Comparison of ENCODE assay signal across 1 cellular context in the genomic region with DNA sequence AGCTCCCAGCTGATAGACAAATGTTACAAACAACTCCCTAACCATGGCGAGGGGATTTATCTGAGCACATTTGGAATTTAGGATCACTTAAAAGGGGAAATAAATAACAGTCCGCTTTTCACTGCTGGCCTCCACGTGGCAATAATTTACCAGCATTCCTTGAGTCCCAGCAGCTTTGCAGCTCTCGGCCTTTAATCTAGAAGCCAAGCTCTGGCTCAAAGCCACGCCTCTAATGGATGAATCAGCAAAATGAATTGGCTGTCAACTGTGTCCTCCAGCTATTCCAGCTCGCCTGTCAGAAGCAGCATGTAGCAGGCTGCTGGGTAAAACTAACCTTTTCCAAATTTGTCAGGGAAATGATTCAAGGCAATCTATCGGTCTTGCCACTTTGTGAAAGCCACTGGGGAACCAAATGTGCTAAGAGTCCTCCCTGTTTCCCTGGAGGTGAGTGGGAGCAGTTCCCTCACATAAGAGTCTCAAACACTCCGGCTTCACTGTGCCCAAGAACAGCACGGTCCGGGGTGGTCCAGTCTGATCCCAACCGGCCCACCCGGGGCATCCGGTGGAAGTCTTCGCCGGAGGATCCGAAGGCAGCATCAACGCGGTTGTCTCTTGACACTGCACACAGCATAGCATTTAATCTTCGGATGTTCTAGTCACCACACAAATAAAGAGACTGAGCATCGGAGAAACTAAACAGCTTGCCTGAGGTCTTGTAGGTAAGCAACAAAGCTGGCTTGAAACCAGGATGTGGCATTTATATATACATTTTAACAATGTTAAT.
TF ChIP-seq lines count a peak whose summit lies in the region.

No MANE protein-coding gene starts in this region.

TF ChIP-seq in HepG2, 621 proteins besides CTCF, POLR2A, EP300 and RAD21 (continued from another document and continues in another):
- TF ChIP-seq EEA1 (CRISPR knock-in tag; IDR thresholded peaks at IDR 0.05; ENCODE audit: borderline replicate concordance) (no peak), SAP130 (CRISPR knock-in tag; IDR thresholded peaks at IDR 0.05; ENCODE audit: low read depth) (peak; percentile 100), NR3C1 (CRISPR knock-in tag; IDR thresholded peaks at IDR 0.05) (no peak), ZMYM3 (CRISPR knock-in tag; IDR thresholded peaks at IDR 0.05) (peak; percentile 46; the same call in 1 of the 2 replicates), KDM5A (IDR thresholded peaks at IDR 0.05; ENCODE audit: borderline replicate concordance, low read length) (no peak; the same call in 1 of the 2 replicates), U2AF1 (optimal IDR thresholded peaks at IDR 0.05; ENCODE audit: low read depth, low read length) (no peak), ZNF850 (CRISPR knock-in tag; conservative IDR thresholded peaks at IDR 0.05) (peak; percentile 78; the same call in 1 of the 2 replicates), GABPB1 (CRISPR knock-in tag; IDR thresholded peaks at IDR 0.05) (no peak), ZMAT3 (CRISPR knock-in tag; conservative IDR thresholded peaks at IDR 0.05) (no peak), MIXL1 (CRISPR knock-in tag; IDR thresholded peaks at IDR 0.05) (peak; percentile 83), RBAK (CRISPR knock-in tag; IDR thresholded peaks at IDR 0.05) (no peak), MAFF (IDR thresholded peaks at IDR 0.05; ENCODE audit: low read depth, low read length) (peak; percentile 99), LCORL (IDR thresholded peaks at IDR 0.05) (no peak), LCORL (CRISPR knock-in tag; IDR thresholded peaks at IDR 0.05) (peak; percentile 64), NFIC (IDR thresholded peaks at IDR 0.05; ENCODE audit: low read length) (peak; percentile 78; the same call in 1 of the 2 replicates), BRCA1 (CRISPR knock-in tag; IDR thresholded peaks at IDR 0.05) (peak; percentile 59; the same call in 1 of the 2 replicates), NFATC3 (CRISPR knock-in tag; IDR thresholded peaks at IDR 0.05) (no peak), SP5 (CRISPR knock-in tag; IDR thresholded peaks at IDR 0.05; ENCODE audit: borderline replicate concordance, low read depth) (peak; percentile 95), ZNF768 (CRISPR knock-in tag; IDR thresholded peaks at IDR 0.05) (0 out of 2 replicates have a peak, but pooled peaks have one; percentile 18), ZNF883 (CRISPR knock-in tag; IDR thresholded peaks at IDR 0.05; ENCODE audit: not compliant biosample characterization) (peak; percentile 79), ZNF430 (CRISPR knock-in tag; IDR thresholded peaks at IDR 0.05) (peak; percentile 93; the same call in 1 of the 2 replicates), HNRNPL (IDR thresholded peaks at IDR 0.05; ENCODE audit: low read depth, low read length) (no peak), TOPORS (CRISPR knock-in tag; IDR thresholded peaks at IDR 0.05) (no peak), TARDBP (CRISPR knock-in tag; IDR thresholded peaks at IDR 0.05) (peak; percentile 59; the same call in 1 of the 2 replicates), ZNF224 (CRISPR knock-in tag; IDR thresholded peaks at IDR 0.05) (peak; percentile 65; the same call in 1 of the 2 replicates), ZBTB20 (CRISPR knock-in tag; IDR thresholded peaks at IDR 0.05; ENCODE audit: borderline replicate concordance, low read depth) (peak; percentile 84; the same call in 1 of the 2 replicates)
- TF ChIP-seq, protein P1, sequence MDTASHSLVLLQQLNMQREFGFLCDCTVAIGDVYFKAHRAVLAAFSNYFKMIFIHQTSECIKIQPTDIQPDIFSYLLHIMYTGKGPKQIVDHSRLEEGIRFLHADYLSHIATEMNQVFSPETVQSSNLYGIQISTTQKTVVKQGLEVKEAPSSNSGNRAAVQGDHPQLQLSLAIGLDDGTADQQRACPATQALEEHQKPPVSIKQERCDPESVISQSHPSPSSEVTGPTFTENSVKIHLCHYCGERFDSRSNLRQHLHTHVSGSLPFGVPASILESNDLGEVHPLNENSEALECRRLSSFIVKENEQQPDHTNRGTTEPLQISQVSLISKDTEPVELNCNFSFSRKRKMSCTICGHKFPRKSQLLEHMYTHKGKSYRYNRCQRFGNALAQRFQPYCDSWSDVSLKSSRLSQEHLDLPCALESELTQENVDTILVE (CRISPR knock-in tag; IDR thresholded peaks at IDR 0.05), result peak; percentile 81
- TF ChIP-seq, protein P2, sequence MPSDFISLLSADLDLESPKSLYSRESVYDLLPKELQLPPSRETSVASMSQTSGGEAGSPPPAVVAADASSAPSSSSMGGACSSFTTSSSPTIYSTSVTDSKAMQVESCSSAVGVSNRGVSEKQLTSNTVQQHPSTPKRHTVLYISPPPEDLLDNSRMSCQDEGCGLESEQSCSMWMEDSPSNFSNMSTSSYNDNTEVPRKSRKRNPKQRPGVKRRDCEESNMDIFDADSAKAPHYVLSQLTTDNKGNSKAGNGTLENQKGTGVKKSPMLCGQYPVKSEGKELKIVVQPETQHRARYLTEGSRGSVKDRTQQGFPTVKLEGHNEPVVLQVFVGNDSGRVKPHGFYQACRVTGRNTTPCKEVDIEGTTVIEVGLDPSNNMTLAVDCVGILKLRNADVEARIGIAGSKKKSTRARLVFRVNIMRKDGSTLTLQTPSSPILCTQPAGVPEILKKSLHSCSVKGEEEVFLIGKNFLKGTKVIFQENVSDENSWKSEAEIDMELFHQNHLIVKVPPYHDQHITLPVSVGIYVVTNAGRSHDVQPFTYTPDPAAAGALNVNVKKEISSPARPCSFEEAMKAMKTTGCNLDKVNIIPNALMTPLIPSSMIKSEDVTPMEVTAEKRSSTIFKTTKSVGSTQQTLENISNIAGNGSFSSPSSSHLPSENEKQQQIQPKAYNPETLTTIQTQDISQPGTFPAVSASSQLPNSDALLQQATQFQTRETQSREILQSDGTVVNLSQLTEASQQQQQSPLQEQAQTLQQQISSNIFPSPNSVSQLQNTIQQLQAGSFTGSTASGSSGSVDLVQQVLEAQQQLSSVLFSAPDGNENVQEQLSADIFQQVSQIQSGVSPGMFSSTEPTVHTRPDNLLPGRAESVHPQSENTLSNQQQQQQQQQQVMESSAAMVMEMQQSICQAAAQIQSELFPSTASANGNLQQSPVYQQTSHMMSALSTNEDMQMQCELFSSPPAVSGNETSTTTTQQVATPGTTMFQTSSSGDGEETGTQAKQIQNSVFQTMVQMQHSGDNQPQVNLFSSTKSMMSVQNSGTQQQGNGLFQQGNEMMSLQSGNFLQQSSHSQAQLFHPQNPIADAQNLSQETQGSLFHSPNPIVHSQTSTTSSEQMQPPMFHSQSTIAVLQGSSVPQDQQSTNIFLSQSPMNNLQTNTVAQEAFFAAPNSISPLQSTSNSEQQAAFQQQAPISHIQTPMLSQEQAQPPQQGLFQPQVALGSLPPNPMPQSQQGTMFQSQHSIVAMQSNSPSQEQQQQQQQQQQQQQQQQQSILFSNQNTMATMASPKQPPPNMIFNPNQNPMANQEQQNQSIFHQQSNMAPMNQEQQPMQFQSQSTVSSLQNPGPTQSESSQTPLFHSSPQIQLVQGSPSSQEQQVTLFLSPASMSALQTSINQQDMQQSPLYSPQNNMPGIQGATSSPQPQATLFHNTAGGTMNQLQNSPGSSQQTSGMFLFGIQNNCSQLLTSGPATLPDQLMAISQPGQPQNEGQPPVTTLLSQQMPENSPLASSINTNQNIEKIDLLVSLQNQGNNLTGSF (CRISPR knock-in tag; IDR thresholded peaks at IDR 0.05), result no peak
- TF ChIP-seq, protein P3, sequence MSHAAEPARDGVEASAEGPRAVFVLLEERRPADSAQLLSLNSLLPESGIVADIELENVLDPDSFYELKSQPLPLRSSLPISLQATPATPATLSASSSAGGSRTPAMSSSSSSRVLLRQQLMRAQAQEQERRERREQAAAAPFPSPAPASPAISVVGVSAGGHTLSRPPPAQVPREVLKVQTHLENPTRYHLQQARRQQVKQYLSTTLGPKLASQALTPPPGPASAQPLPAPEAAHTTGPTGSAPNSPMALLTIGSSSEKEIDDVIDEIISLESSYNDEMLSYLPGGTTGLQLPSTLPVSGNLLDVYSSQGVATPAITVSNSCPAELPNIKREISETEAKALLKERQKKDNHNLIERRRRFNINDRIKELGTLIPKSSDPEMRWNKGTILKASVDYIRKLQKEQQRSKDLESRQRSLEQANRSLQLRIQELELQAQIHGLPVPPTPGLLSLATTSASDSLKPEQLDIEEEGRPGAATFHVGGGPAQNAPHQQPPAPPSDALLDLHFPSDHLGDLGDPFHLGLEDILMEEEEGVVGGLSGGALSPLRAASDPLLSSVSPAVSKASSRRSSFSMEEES (CRISPR knock-in tag; IDR thresholded peaks at IDR 0.05), result peak; percentile 15; the same call in 1 of the 2 replicates
- TF ChIP-seq, protein P4, sequence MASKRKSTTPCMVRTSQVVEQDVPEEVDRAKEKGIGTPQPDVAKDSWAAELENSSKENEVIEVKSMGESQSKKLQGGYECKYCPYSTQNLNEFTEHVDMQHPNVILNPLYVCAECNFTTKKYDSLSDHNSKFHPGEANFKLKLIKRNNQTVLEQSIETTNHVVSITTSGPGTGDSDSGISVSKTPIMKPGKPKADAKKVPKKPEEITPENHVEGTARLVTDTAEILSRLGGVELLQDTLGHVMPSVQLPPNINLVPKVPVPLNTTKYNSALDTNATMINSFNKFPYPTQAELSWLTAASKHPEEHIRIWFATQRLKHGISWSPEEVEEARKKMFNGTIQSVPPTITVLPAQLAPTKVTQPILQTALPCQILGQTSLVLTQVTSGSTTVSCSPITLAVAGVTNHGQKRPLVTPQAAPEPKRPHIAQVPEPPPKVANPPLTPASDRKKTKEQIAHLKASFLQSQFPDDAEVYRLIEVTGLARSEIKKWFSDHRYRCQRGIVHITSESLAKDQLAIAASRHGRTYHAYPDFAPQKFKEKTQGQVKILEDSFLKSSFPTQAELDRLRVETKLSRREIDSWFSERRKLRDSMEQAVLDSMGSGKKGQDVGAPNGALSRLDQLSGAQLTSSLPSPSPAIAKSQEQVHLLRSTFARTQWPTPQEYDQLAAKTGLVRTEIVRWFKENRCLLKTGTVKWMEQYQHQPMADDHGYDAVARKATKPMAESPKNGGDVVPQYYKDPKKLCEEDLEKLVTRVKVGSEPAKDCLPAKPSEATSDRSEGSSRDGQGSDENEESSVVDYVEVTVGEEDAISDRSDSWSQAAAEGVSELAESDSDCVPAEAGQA (IDR thresholded peaks at IDR 0.05; ENCODE audit: low read depth), result 0 out of 2 replicates have a peak, but pooled peaks have one; percentile 35
- TF ChIP-seq, protein P4 (CRISPR knock-in tag; IDR thresholded peaks at IDR 0.05; ENCODE audit: borderline replicate concordance), result peak; percentile 91; the same call in 1 of the 2 replicates
- TF ChIP-seq, protein P5, sequence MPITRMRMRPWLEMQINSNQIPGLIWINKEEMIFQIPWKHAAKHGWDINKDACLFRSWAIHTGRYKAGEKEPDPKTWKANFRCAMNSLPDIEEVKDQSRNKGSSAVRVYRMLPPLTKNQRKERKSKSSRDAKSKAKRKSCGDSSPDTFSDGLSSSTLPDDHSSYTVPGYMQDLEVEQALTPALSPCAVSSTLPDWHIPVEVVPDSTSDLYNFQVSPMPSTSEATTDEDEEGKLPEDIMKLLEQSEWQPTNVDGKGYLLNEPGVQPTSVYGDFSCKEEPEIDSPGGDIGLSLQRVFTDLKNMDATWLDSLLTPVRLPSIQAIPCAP (CRISPR knock-in tag; IDR thresholded peaks at IDR 0.05; ENCODE audit: low read depth), result no peak
- TF ChIP-seq, protein P6, sequence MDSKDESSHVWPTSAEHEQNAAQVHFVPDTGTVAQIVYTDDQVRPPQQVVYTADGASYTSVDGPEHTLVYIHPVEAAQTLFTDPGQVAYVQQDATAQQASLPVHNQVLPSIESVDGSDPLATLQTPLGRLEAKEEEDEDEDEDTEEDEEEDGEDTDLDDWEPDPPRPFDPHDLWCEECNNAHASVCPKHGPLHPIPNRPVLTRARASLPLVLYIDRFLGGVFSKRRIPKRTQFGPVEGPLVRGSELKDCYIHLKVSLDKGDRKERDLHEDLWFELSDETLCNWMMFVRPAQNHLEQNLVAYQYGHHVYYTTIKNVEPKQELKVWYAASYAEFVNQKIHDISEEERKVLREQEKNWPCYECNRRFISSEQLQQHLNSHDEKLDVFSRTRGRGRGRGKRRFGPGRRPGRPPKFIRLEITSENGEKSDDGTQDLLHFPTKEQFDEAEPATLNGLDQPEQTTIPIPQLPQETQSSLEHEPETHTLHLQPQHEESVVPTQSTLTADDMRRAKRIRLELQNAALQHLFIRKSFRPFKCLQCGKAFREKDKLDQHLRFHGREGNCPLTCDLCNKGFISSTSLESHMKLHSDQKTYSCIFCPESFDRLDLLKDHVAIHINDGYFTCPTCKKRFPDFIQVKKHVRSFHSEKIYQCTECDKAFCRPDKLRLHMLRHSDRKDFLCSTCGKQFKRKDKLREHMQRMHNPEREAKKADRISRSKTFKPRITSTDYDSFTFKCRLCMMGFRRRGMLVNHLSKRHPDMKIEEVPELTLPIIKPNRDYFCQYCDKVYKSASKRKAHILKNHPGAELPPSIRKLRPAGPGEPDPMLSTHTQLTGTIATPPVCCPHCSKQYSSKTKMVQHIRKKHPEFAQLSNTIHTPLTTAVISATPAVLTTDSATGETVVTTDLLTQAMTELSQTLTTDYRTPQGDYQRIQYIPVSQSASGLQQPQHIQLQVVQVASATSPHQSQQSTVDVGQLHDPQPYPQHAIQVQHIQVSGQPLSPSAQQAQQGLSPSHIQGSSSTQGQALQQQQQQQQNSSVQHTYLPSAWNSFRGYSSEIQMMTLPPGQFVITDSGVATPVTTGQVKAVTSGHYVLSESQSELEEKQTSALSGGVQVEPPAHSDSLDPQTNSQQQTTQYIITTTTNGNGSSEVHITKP (CRISPR knock-in tag; IDR thresholded peaks at IDR 0.05; ENCODE audit: low read depth), result no peak; the same call in 1 of the 2 replicates
- TF ChIP-seq, protein P7, sequence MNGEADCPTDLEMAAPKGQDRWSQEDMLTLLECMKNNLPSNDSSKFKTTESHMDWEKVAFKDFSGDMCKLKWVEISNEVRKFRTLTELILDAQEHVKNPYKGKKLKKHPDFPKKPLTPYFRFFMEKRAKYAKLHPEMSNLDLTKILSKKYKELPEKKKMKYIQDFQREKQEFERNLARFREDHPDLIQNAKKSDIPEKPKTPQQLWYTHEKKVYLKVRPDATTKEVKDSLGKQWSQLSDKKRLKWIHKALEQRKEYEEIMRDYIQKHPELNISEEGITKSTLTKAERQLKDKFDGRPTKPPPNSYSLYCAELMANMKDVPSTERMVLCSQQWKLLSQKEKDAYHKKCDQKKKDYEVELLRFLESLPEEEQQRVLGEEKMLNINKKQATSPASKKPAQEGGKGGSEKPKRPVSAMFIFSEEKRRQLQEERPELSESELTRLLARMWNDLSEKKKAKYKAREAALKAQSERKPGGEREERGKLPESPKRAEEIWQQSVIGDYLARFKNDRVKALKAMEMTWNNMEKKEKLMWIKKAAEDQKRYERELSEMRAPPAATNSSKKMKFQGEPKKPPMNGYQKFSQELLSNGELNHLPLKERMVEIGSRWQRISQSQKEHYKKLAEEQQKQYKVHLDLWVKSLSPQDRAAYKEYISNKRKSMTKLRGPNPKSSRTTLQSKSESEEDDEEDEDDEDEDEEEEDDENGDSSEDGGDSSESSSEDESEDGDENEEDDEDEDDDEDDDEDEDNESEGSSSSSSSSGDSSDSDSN (CRISPR knock-in tag; IDR thresholded peaks at IDR 0.05), result peak; percentile 30
